Comparison of ENCODE assay signal across 8 cellular contexts in genomic region chr13:89695343-89696257, GRCh38.
DNase-seq lines count a peak whose midpoint lies in the region; ATAC-seq and TF ChIP-seq lines count a peak whose summit lies in the region.

No MANE protein-coding gene starts in this region.

- peak; percentile 30 for TF ChIP-seq CTCF in fibroblast of villous mesenchyme (IDR thresholded peaks at IDR 0.05; ENCODE audit: insufficient read depth, low read depth, low read length)

- ATAC-seq in HG03175 (IDR thresholded peaks at IDR 0.05; ENCODE audit: unreplicated experiment) (no peak), GM19035 (IDR thresholded peaks at IDR 0.05; ENCODE audit: unreplicated experiment) (no peak)

- peak; percentile 92 for TF ChIP-seq RAD21 in Ishikawa (IDR thresholded peaks at IDR 0.05; ENCODE audit: low read depth)

- TF ChIP-seq EP300 in Ishikawa (IDR thresholded peaks at IDR 0.05; ENCODE audit: borderline replicate concordance) = no peak

- DNase-seq in GM03348 (ENCODE audit: low spot score) (peak; percentile 10), RPMI8226 (peak; percentile 25), fibroblast of villous mesenchyme (ENCODE audit: low read depth) (no peak), retina (peak; percentile 23)
- DNase-seq in effector CD8-positive, alpha-beta T cell (lab: John Stamatoyannopoulos, UW) = no peak

- H3K4me3 ChIP-seq in fibroblast of villous mesenchyme (ENCODE audit: low read depth, low read length) = no peak overlapping the region

TF ChIP-seq in Ishikawa, 13 proteins besides CTCF, POLR2A, EP300 and RAD21:
- TF ChIP-seq TAF1 (IDR thresholded peaks at IDR 0.05; ENCODE audit: low read depth) (no peak), YY1 (IDR thresholded peaks at IDR 0.05; ENCODE audit: low read depth) (no peak), EGR1 (IDR thresholded peaks at IDR 0.05) (no peak), CREB1 (IDR thresholded peaks at IDR 0.05; ENCODE audit: low read depth) (no peak), FOXM1 (IDR thresholded peaks at IDR 0.05; ENCODE audit: borderline replicate concordance, low read depth) (no peak), ZBTB7A (IDR thresholded peaks at IDR 0.05; ENCODE audit: low read depth) (no peak)

Comparison
In these comparisons a context has a peak if more than half of its experiments do, and no peak if none do; other contexts are left out.
1. DNase-seq: peak in GM03348 (single experiment), RPMI8226 (single experiment) and retina (single experiment); none in fibroblast of villous mesenchyme (single experiment) and effector CD8-positive, alpha-beta T cell (single experiment).